In the genomic region with DNA sequence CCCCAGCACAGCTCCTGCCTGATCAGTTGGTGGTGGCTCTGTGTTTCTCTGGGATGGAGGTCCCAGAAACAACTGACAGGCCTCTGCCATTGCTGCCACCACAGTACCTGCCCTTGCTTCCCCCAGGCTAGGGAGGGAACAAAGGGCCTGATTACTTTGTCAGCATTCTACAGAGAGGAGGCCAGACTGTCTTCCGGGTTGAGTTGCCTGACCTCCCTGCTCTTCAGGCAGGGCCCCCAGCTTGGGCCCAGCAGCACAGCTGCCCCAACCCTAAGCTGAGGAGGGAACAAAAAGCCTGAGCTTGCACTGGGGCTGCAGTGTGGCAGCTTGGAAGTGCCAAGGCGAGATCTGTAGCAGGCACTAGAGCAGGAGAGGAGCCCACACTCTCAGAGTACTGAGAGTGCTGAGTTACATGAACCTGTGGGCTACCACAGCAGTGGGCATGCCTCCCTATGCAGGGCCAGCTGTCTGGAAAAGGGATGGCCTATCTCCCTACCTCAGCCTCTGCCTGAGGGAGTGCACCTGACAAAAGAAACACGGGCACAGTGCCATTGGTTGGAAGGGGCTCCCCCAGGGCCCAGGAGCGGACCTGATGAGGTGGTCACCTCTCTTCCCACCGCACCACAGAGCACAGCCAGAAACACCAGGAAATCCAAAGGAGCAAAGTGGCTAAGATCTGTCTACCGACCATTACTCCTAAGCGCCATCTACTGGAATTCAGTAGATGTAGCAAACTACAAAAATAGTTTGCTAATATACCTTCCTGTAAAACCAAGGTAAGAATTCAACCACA, we compare ENCODE assay signal across 9 cellular contexts.
A peak's percentile ranks its signal among the peaks of the same experiment; 100 is the strongest.
DNase-seq lines count a peak whose midpoint lies in the region; ATAC-seq, FAIRE-seq and TF ChIP-seq lines count a peak whose summit lies in the region.
"Had no signal": no experiment of that assay in that cellular context is flagged by ENCODE, and none has a peak within 500 bp of the region (broad histone marks: within the 10 kb centered on the region; RNA-seq: fewer than 3 reads in every experiment).

No MANE protein-coding gene starts in this region.

- no peaks in the 10 kb centered on the region for H3K9me2 ChIP-seq in SU-DHL-6 (replicated peaks; ENCODE audit: insufficient read depth, low read length)

- peak; percentile 53 for ATAC-seq in HG03175 (IDR thresholded peaks at IDR 0.05; ENCODE audit: unreplicated experiment)
- no peak for ATAC-seq in HG03039 (IDR thresholded peaks at IDR 0.05; ENCODE audit: unreplicated experiment)
- no peak for ATAC-seq in HG03378 (IDR thresholded peaks at IDR 0.05; ENCODE audit: unreplicated experiment)

- peaks cover 15% of the 10 kb centered on the region for H3K36me3 Mint-ChIP-seq in T-helper 2 cell treated with Interferon-gamma antibody and Interleukin-4, amounts not matched to agents 5 μg/mL and 100 μg/mL, for 36 hours (ENCODE audit: low read depth)

- no peaks in the 10 kb centered on the region for H3K9me3 Mint-ChIP-seq in T-helper 2 cell treated with Interferon-gamma antibody and Interleukin-4, amounts not matched to agents 5 μg/mL and 100 μg/mL, for 36 hours

- peak; percentile 44 for FAIRE-seq in G401.6 (lab: Jason Lieb, UNC)

- H3K27ac Mint-ChIP-seq in T-helper 2 cell treated with Interferon-gamma antibody and Interleukin-4, amounts not matched to agents 5 μg/mL and 100 μg/mL, for 36 hours, result no peak overlapping the region

- no peaks in the 10 kb centered on the region for H3K36me3 ChIP-seq in SU-DHL-6 (ENCODE audit: low read length)

- no peaks in the 10 kb centered on the region for H3K9me3 ChIP-seq in SU-DHL-6 (ENCODE audit: insufficient read depth, low read length)

- no peaks in the 10 kb centered on the region for H4K20me1 ChIP-seq in SU-DHL-6 (ENCODE audit: low read depth, low read length)

- no peaks in the 10 kb centered on the region for H3K27me3 ChIP-seq in SU-DHL-6 (ENCODE audit: low read length)

- H3K4me2 ChIP-seq in SU-DHL-6 (ENCODE audit: low read depth, low read length, poor library complexity, severe bottlenecking), result no peak overlapping the region

- no peak overlapping the region for H3K27ac ChIP-seq in SU-DHL-6 (ENCODE audit: low read depth, low read length)
- H3K27ac ChIP-seq: SK-N-MC had no signal

- no peak overlapping the region for H3K4me3 Mint-ChIP-seq in T-helper 2 cell treated with Interferon-gamma antibody and Interleukin-4, amounts not matched to agents 5 μg/mL and 100 μg/mL, for 36 hours

- H3K27me3 Mint-ChIP-seq in T-helper 2 cell treated with Interferon-gamma antibody and Interleukin-4, amounts not matched to agents 5 μg/mL and 100 μg/mL, for 36 hours (ENCODE audit: low read depth), result no peaks in the 10 kb centered on the region

- DNase-seq in iPS-NIHi7 (ENCODE audit: extremely low spot score), result peak; percentile 74
- no peak for DNase-seq in activated CD8-positive, alpha-beta memory T cell treated with anti-CD3 and anti-CD28 coated beads for 24 hours
- DNase-seq in T-helper 2 cell treated with Interferon-gamma antibody and Interleukin-4, amounts not matched to agents 5 μg/mL and 100 μg/mL, for 36 hours (ENCODE audit: low spot score), result no peak

- H3F3A ChIP-seq in SU-DHL-6 (ENCODE audit: insufficient read depth), result 0 out of 2 replicates have a peak, but pooled peaks cover 4% of the 10 kb centered on the region

- H3K9ac ChIP-seq in SU-DHL-6 (ENCODE audit: low read length), result no peak overlapping the region

- no peaks in the 10 kb centered on the region for H3K79me2 ChIP-seq in SU-DHL-6 (ENCODE audit: insufficient read depth, low read length)

- no peak overlapping the region for H3K4me3 ChIP-seq in SU-DHL-6 (ENCODE audit: insufficient read depth, low read length, poor library complexity, severe bottlenecking)
- H3K4me3 ChIP-seq: SK-N-MC had no signal

- H3K4me1 Mint-ChIP-seq in T-helper 2 cell treated with Interferon-gamma antibody and Interleukin-4, amounts not matched to agents 5 μg/mL and 100 μg/mL, for 36 hours (ENCODE audit: low read depth), result peaks cover 2% of the 10 kb centered on the region

- peak; percentile 64 for TF ChIP-seq CTCF in SU-DHL-6 (IDR thresholded peaks at IDR 0.05; ENCODE audit: insufficient read depth, low read length, poor library complexity, severe bottlenecking)

- no peak overlapping the region for H2AFZ ChIP-seq in SU-DHL-6 (ENCODE audit: low read depth, low read length, severe bottlenecking)
